Comparison of ENCODE assay signal across 10 cellular contexts in the genomic region with DNA sequence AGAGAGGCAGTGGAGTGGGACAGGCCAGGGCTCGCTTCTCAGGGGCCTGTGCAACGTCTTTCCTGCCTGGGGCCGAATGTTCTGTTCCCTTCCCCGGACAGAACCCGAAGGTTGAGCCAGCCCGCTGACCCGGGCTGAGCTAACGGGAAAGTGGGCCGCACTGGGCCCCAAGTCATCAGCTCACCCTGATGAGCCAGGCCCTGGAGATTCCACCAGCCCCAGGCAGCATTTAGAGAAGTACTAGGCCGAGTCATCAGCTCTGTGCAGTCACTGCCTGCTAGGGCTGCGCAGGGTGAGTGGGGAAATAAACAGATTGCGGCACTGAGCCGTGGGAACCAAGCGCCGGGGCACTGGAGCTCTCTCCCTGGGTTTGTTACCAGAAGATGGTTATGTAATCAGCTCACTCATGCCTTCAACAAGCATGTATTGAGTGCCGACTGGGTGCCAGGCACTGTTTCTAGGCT. TPM values are rescaled to one million over a fixed set of nuclear protein-coding genes. Genes with fewer than 3 reads are reported as not detected.
DNase-seq lines count a peak whose midpoint lies in the region; ATAC-seq and TF ChIP-seq lines count a peak whose summit lies in the region.
"Had no signal": no experiment of that assay in that cellular context is flagged by ENCODE, and none has a peak within 500 bp of the region (broad histone marks: within the 10 kb centered on the region; RNA-seq: fewer than 3 reads in every experiment).

No MANE protein-coding gene starts in this region.

- H3K27me3 Mint-ChIP-seq in natural killer cell treated with Interleukin-12 subunit alpha and Interleukin-12 subunit beta and Interleukin-15 and Interleukin-18, amount 100 ng/mL, for 72 hours = peaks cover 0 to 3% of the 10 kb centered on the region in 2 donors
- peaks cover 6% of the 10 kb centered on the region for H3K27me3 Mint-ChIP-seq in progenitor cell of endocrine pancreas

- TF ChIP-seq CTCF in fibroblast of mammary gland (conservative IDR thresholded peaks at IDR 0.05; ENCODE audit: control insufficient read depth, insufficient read depth, low read depth, low read length) = no peak
- TF ChIP-seq CTCF in progenitor cell of endocrine pancreas (IDR thresholded peaks at IDR 0.05; ENCODE audit: unreplicated experiment) = no peak

- no peaks in the 10 kb centered on the region for H3K9me3 Mint-ChIP-seq in natural killer cell treated with Interleukin-12 subunit alpha and Interleukin-12 subunit beta and Interleukin-15 and Interleukin-18, amount 100 ng/mL, for 72 hours
- no peaks in the 10 kb centered on the region for H3K9me3 Mint-ChIP-seq in progenitor cell of endocrine pancreas (ENCODE audit: low read depth)
- H3K9me3 Mint-ChIP-seq: activated naive CD4-positive, alpha-beta T cell treated with anti-CD3 and anti-CD28 coated beads for 36 hours; nephron progenitor cell had no signal

- peak in 1 of 2 donors; percentile 50 for ATAC-seq in natural killer cell treated with Interleukin-12 subunit alpha and Interleukin-12 subunit beta and Interleukin-15 and Interleukin-18, amount 100 ng/mL, for 72 hours

- DNase-seq in AG20443 (ENCODE audit: low spot score) (peak; percentile 80), RPMI7951 (ENCODE audit: low read depth) (peak; percentile 68), fibroblast of mammary gland (ENCODE audit: low read depth) (peak; percentile 98), NCI-H510A (lab: John Stamatoyannopoulos, UW) (no peak), progenitor cell of endocrine pancreas (ENCODE audit: low spot score, unreplicated experiment) (no peak), NCI-H1694 (lab: John Stamatoyannopoulos, UW) (no peak)
- DNase-seq in natural killer cell treated with Interleukin-12 subunit alpha and Interleukin-12 subunit beta and Interleukin-15 and Interleukin-18, amount 100 ng/mL, for 72 hours (ENCODE audit: low spot score) = no peak
- DNase-seq in stimulated activated CD4-positive, alpha-beta T cell treated with anti-CD3 and anti-CD28 coated beads, Interleukin-4, amount 100 ng/mL, for 24 hours = no peak
- DNase-seq: activated naive CD4-positive, alpha-beta T cell treated with anti-CD3 and anti-CD28 coated beads for 36 hours; nephron progenitor cell had no signal

- no peak overlapping the region for H3K4me3 ChIP-seq in fibroblast of mammary gland (ENCODE audit: control insufficient read depth, low read depth, low read length)

- H3K4me3 Mint-ChIP-seq in natural killer cell treated with Interleukin-12 subunit alpha and Interleukin-12 subunit beta and Interleukin-15 and Interleukin-18, amount 100 ng/mL, for 72 hours = no peak overlapping the region
- no peak overlapping the region for H3K4me3 Mint-ChIP-seq in progenitor cell of endocrine pancreas (ENCODE audit: low read depth)
- H3K4me3 Mint-ChIP-seq: activated naive CD4-positive, alpha-beta T cell treated with anti-CD3 and anti-CD28 coated beads for 36 hours; nephron progenitor cell had no signal

- peak overlapping the region; percentile 5 to 34 for H3K27ac Mint-ChIP-seq in natural killer cell treated with Interleukin-12 subunit alpha and Interleukin-12 subunit beta and Interleukin-15 and Interleukin-18, amount 100 ng/mL, for 72 hours
- H3K27ac Mint-ChIP-seq in progenitor cell of endocrine pancreas = no peak overlapping the region
- H3K27ac Mint-ChIP-seq: activated naive CD4-positive, alpha-beta T cell treated with anti-CD3 and anti-CD28 coated beads for 36 hours had no signal

- H3K4me1 Mint-ChIP-seq in natural killer cell treated with Interleukin-12 subunit alpha and Interleukin-12 subunit beta and Interleukin-15 and Interleukin-18, amount 100 ng/mL, for 72 hours (ENCODE audit: low read depth in 2 of 2) = peaks cover 21 to 24% of the 10 kb centered on the region in 2 donors
- peaks cover 2% of the 10 kb centered on the region for H3K4me1 Mint-ChIP-seq in progenitor cell of endocrine pancreas (ENCODE audit: low read depth)

- no peaks in the 10 kb centered on the region for H3K36me3 Mint-ChIP-seq in natural killer cell treated with Interleukin-12 subunit alpha and Interleukin-12 subunit beta and Interleukin-15 and Interleukin-18, amount 100 ng/mL, for 72 hours
- no peaks in the 10 kb centered on the region for H3K36me3 Mint-ChIP-seq in progenitor cell of endocrine pancreas (ENCODE audit: insufficient read depth)

RNA-seq across cellular contexts. Expression of a gene that starts 29.1 kb away (rescaled TPM):
- total RNA-seq in RPMI7951 (2014; rRNA removed; shearing (Covaris generic)) = 9.7 TPM in 2 replicates
- 10 to 100 TPM; 12.4 to 13.6 TPM for total RNA-seq in natural killer cell treated with Interleukin-12 subunit alpha and Interleukin-12 subunit beta and Interleukin-15 and Interleukin-18, amount 100 ng/mL, for 72 hours
- 40.7 and 42.0 TPM in 2 replicates for total RNA-seq in progenitor cell of endocrine pancreas

RNA-seq across cellular contexts. Expression of a gene that starts 33.9 kb away (rescaled TPM):
- 71.8 and 91.3 TPM in 2 replicates for total RNA-seq in RPMI7951 (2014; rRNA removed; shearing (Covaris generic))
- total RNA-seq in natural killer cell treated with Interleukin-12 subunit alpha and Interleukin-12 subunit beta and Interleukin-15 and Interleukin-18, amount 100 ng/mL, for 72 hours = 10 to 100 TPM; 50.8 to 51.4 TPM
- 150 and 158 TPM in 2 replicates for total RNA-seq in progenitor cell of endocrine pancreas

Comparison
In these comparisons a context has a peak if more than half of its experiments do, and no peak if none do; other contexts are left out.
1. DNase-seq: peak in AG20443 (single experiment), RPMI7951 (single experiment) and fibroblast of mammary gland (single experiment); none in natural killer cell treated with Interleukin-12 subunit alpha and Interleukin-12 subunit beta and Interleukin-15 and Interleukin-18, amount 100 ng/mL, for 72 hours (single experiment), NCI-H510A (single experiment), stimulated activated CD4-positive, alpha-beta T cell treated with anti-CD3 and anti-CD28 coated beads, Interleukin-4, amount 100 ng/mL, for 24 hours (single experiment), progenitor cell of endocrine pancreas (single experiment) and NCI-H1694 (single experiment).